ENCODE assay signal across 8 cellular contexts in the genomic region with DNA sequence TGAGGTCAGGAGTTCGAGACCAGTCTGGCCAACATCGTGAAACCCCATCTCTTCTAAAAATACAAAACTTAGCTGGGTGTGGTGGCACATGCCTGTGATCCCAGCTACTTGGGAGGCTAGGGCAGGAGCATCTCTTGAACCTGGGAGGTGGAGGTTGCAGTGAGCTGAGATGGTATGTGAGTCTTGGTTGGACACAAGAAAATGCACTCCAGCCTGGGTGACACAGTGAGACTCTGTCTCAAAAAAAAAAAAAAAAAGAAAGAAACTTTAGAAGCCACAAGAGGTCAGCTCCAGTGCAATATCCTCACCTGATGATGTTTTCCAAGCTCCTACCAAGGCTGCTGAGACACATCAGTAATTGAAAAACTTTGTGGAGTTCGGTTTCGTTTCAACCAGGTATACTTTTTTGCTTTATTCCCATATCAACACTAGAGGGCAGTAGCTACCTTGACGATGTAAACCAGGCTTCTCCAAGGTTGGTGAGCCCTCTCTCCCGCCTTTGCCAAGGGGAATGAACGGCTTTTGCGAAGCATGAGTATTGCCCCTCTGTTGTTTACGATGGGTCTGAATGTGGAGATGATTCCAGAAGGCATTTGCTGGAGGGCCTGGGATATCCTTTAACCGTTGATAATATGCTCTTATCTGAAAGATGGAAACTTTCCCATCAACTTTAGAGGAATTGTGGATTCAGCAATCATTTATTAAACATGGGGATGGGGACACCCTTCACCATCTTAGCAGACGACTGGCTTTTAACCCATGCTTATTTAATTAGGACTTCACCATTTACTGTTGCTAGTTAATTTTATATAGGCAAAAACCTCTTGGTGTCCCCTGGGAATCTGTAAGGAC.
DNase-seq lines count a peak whose midpoint lies in the region; TF ChIP-seq lines count a peak whose summit lies in the region.

No MANE protein-coding gene starts in this region.

- intact Hi-C loops in breast epithelium (cut with DNase I; ENCODE audit: low total_unique reads), result no loop called here
- intact Hi-C loops in testis (cut with DNase I; ENCODE audit: low total_unique reads), result loop anchor here (5.0 kb wide), 1 partner anchor 779 kb away; no protein-coding TSS in a partner anchor

- TF ChIP-seq CTCF in GM12865 (IDR thresholded peaks at IDR 0.05; ENCODE audit: insufficient read depth, low read depth, low read length, missing control alignments), result peak; percentile 69
- TF ChIP-seq CTCF in OCI-LY3 (IDR thresholded peaks at IDR 0.05; ENCODE audit: low read depth, low read length), result peak; percentile 91
- TF ChIP-seq CTCF in breast epithelium (IDR thresholded peaks at IDR 0.05), result peak; percentile 40 to 79 (median 79)
- TF ChIP-seq CTCF in testis (IDR thresholded peaks at IDR 0.05), result peak; percentile 47 to 65 (median 50)

- TF ChIP-seq POLR2A in breast epithelium (IDR thresholded peaks at IDR 0.05) (no peak), testis (IDR thresholded peaks at IDR 0.05) (no peak)

- no peaks in the 10 kb centered on the region for H3K9me3 ChIP-seq in OCI-LY3 (ENCODE audit: insufficient read depth, low read length)
- no peaks in the 10 kb centered on the region for H3K9me3 ChIP-seq in breast epithelium
- no peaks in the 10 kb centered on the region for H3K9me3 ChIP-seq in testis

- WGBS in testis, 2 donors, result 24 to 26% methylated on average over 11 of the region's 11 CpGs

- H3K36me3 ChIP-seq in OCI-LY3 (replicated peaks; ENCODE audit: low read depth, low read length), result no peaks in the 10 kb centered on the region
- no peaks in the 10 kb centered on the region for H3K36me3 ChIP-seq in breast epithelium
- H3K36me3 ChIP-seq in testis (ENCODE audit: low read depth, missing control alignments), result no peaks in the 10 kb centered on the region

- H3K4me1 ChIP-seq in OCI-LY3 (ENCODE audit: low read length) (no peaks in the 10 kb centered on the region), breast epithelium (no peaks in the 10 kb centered on the region), testis (no peaks in the 10 kb centered on the region)

- H3K27me3 ChIP-seq in OCI-LY3 (ENCODE audit: low read depth, low read length) (peaks cover 68% of the 10 kb centered on the region), breast epithelium (peaks cover 0 to 12% of the 10 kb centered on the region in 2 donors), testis (no peaks in the 10 kb centered on the region)

- no peak overlapping the region for H3K27ac ChIP-seq in OCI-LY3 (ENCODE audit: low read length)
- H3K27ac ChIP-seq in breast epithelium, result no peak overlapping the region
- no peak overlapping the region for H3K27ac ChIP-seq in testis

- no peak overlapping the region for H3K9ac ChIP-seq in OCI-LY3 (ENCODE audit: low read length)

- no peaks in the 10 kb centered on the region for H4K20me1 ChIP-seq in OCI-LY3 (ENCODE audit: insufficient read depth, low read length)

- peak overlapping the region; percentile 35 for H3K4me2 ChIP-seq in OCI-LY3 (ENCODE audit: low read length)

- H3K79me2 ChIP-seq in OCI-LY3 (ENCODE audit: low read length), result no peaks in the 10 kb centered on the region

- peak overlapping the region; percentile 12; the same call in 1 of the 2 replicates for H2AFZ ChIP-seq in OCI-LY3 (ENCODE audit: low read depth, low read length)

- DNase-seq in AML-193 (lab: John Stamatoyannopoulos, UW), result peak; percentile 66 to 68
- DNase-seq in GM12865 (ENCODE audit: low read depth), result peak; percentile 52
- peak; percentile 75 to 90 for DNase-seq in Kasumi-1 (lab: John Stamatoyannopoulos, UW)
- peak in 1 of 2 donors; percentile 23 for DNase-seq in breast epithelium (ENCODE audit: low spot score in 2 of 2)
- DNase-seq in iris pigment epithelial cell (ENCODE audit: low read depth), result peak; percentile 48
- DNase-seq in testis, result peak; percentile 36
- no peak for DNase-seq in NK-92 treated with Interleukin-12 subunit alpha and Interleukin-12 subunit beta, amount 100 ng/mL, for 24 hours (lab: John Stamatoyannopoulos, UW)

- H3K4me3 ChIP-seq in GM12865 (ENCODE audit: low read depth, low read length), result no peak overlapping the region
- H3K4me3 ChIP-seq in OCI-LY3 (ENCODE audit: low read length), result no peak overlapping the region
- H3K4me3 ChIP-seq in breast epithelium, result no peak overlapping the region
- H3K4me3 ChIP-seq in testis, result no peak overlapping the region
